ENCODE assay signal across 12 cellular contexts in genomic region chr4:179110356-179110755, GRCh38.
A peak's percentile ranks its signal among the peaks of the same experiment; 100 is the strongest.
DNase-seq lines count a peak whose midpoint lies in the region; ATAC-seq, FAIRE-seq and TF ChIP-seq lines count a peak whose summit lies in the region.
"Had no signal": no experiment of that assay in that cellular context is flagged by ENCODE, and none has a peak within 500 bp of the region (broad histone marks: within the 10 kb centered on the region; RNA-seq: fewer than 3 reads in every experiment).

No MANE protein-coding gene starts in this region.

- H3K4me2 ChIP-seq in astrocyte (ENCODE audit: low read length) = peak overlapping the region; percentile 68

- peaks cover 13% of the 10 kb centered on the region for H3K4me1 ChIP-seq in astrocyte (ENCODE audit: insufficient read depth, low read length)
- H3K4me1 ChIP-seq: parathyroid adenoma had no signal

- H3K27ac ChIP-seq in astrocyte (ENCODE audit: low read depth, low read length) = peak overlapping the region; percentile 75
- H3K27ac ChIP-seq: parathyroid adenoma had no signal

- no peak overlapping the region for H2AFZ ChIP-seq in astrocyte (ENCODE audit: low read depth, low read length)
- H2AFZ ChIP-seq: parathyroid adenoma had no signal

- no peak overlapping the region for H3K4me3 ChIP-seq in astrocyte (ENCODE audit: insufficient read depth, low read depth, low read length)

- no peaks in the 10 kb centered on the region for H3K36me3 ChIP-seq in astrocyte (ENCODE audit: insufficient read depth, low read length)

- no peaks in the 10 kb centered on the region for H3K9me3 ChIP-seq in astrocyte (ENCODE audit: insufficient read depth, low read depth, low read length)

- H4K20me1 ChIP-seq in astrocyte (ENCODE audit: insufficient read depth, low read length) = no peaks in the 10 kb centered on the region

- TF ChIP-seq CTCF in astrocyte (IDR thresholded peaks at IDR 0.05; ENCODE audit: insufficient read depth, low read depth, low read length) (no peak), endothelial cell (IDR thresholded peaks at IDR 0.05; ENCODE audit: unreplicated experiment) (no peak)

- DNase-seq in D341Med (ENCODE audit: low spot score) (peak; percentile 40), M059J (ENCODE audit: low read depth) (peak; percentile 95), astrocyte (ENCODE audit: low read depth) (peak; percentile 99), islet precursor cell (peak; percentile 92), middle frontal gyrus (ENCODE audit: extremely low spot score, low spot score) (no peak), endothelial cell (ENCODE audit: low spot score) (no peak)
- DNase-seq in T-helper 2 cell treated with Interferon-gamma antibody and Interleukin-4, amounts not matched to agents 5 μg/mL and 100 μg/mL, for 36 hours (ENCODE audit: low spot score) = no peak
- DNase-seq: activated CD4-positive, alpha-beta T cell treated with anti-CD3 and anti-CD28 coated beads for 36 hours; activated T-cell treated with anti-CD3 and anti-CD28 coated beads, Interleukin-2, amount 50 U/mL, for 4 hours; NCI-H1105 treated with DMSO at 0.1 percent for 48 hours had no signal

- H3K4me1 Mint-ChIP-seq in astrocyte (ENCODE audit: low read depth, unreplicated experiment) (peaks cover 16% of the 10 kb centered on the region), endothelial cell (ENCODE audit: unreplicated experiment) (no peaks in the 10 kb centered on the region)
- no peaks in the 10 kb centered on the region for H3K4me1 Mint-ChIP-seq in T-helper 2 cell treated with Interferon-gamma antibody and Interleukin-4, amounts not matched to agents 5 μg/mL and 100 μg/mL, for 36 hours (ENCODE audit: low read depth)
- H3K4me1 Mint-ChIP-seq: activated CD4-positive, alpha-beta T cell treated with anti-CD3 and anti-CD28 coated beads for 36 hours had no signal

- H3K27ac Mint-ChIP-seq in astrocyte (ENCODE audit: unreplicated experiment) (peak overlapping the region; percentile 31), endothelial cell (ENCODE audit: unreplicated experiment) (no peak overlapping the region)
- no peak overlapping the region for H3K27ac Mint-ChIP-seq in T-helper 2 cell treated with Interferon-gamma antibody and Interleukin-4, amounts not matched to agents 5 μg/mL and 100 μg/mL, for 36 hours
- H3K27ac Mint-ChIP-seq: activated CD4-positive, alpha-beta T cell treated with anti-CD3 and anti-CD28 coated beads for 36 hours had no signal

- H3K9ac ChIP-seq in astrocyte (ENCODE audit: low read length) = peak overlapping the region; percentile 26
- H3K9ac ChIP-seq: parathyroid adenoma had no signal

- no peaks in the 10 kb centered on the region for H3K79me2 ChIP-seq in astrocyte (ENCODE audit: insufficient read depth, low read length)
- H3K79me2 ChIP-seq: parathyroid adenoma had no signal

- no peak overlapping the region for H3K4me3 Mint-ChIP-seq in astrocyte (ENCODE audit: unreplicated experiment)
- H3K4me3 Mint-ChIP-seq in T-helper 2 cell treated with Interferon-gamma antibody and Interleukin-4, amounts not matched to agents 5 μg/mL and 100 μg/mL, for 36 hours = no peak overlapping the region
- no peak overlapping the region for H3K4me3 Mint-ChIP-seq in endothelial cell (ENCODE audit: unreplicated experiment)
- H3K4me3 Mint-ChIP-seq: activated CD4-positive, alpha-beta T cell treated with anti-CD3 and anti-CD28 coated beads for 36 hours; activated T-cell treated with anti-CD3 and anti-CD28 coated beads, Interleukin-2, amount 50 U/mL, for 4 hours had no signal

- peak; percentile 5 for FAIRE-seq in astrocyte (lab: Jason Lieb, UNC)

- H3K27me3 Mint-ChIP-seq in astrocyte (ENCODE audit: low read depth, unreplicated experiment) (no peaks in the 10 kb centered on the region), endothelial cell (ENCODE audit: unreplicated experiment) (no peaks in the 10 kb centered on the region)
- no peaks in the 10 kb centered on the region for H3K27me3 Mint-ChIP-seq in T-helper 2 cell treated with Interferon-gamma antibody and Interleukin-4, amounts not matched to agents 5 μg/mL and 100 μg/mL, for 36 hours (ENCODE audit: low read depth)
- H3K27me3 Mint-ChIP-seq: activated CD4-positive, alpha-beta T cell treated with anti-CD3 and anti-CD28 coated beads for 36 hours had no signal

- H3K9me3 Mint-ChIP-seq in astrocyte (ENCODE audit: unreplicated experiment) (no peaks in the 10 kb centered on the region), endothelial cell (ENCODE audit: unreplicated experiment) (no peaks in the 10 kb centered on the region)
- peaks cover 29% of the 10 kb centered on the region for H3K9me3 Mint-ChIP-seq in T-helper 2 cell treated with Interferon-gamma antibody and Interleukin-4, amounts not matched to agents 5 μg/mL and 100 μg/mL, for 36 hours

- ATAC-seq in GM19328 (IDR thresholded peaks at IDR 0.05; ENCODE audit: unreplicated experiment) = no peak
- ATAC-seq: activated CD4-positive, alpha-beta T cell treated with anti-CD3 and anti-CD28 coated beads for 36 hours; activated T-cell treated with anti-CD3 and anti-CD28 coated beads, Interleukin-2, amount 50 U/mL, for 4 hours had no signal

- H3K36me3 Mint-ChIP-seq in astrocyte (ENCODE audit: low read depth, unreplicated experiment) (no peaks in the 10 kb centered on the region), endothelial cell (ENCODE audit: low read depth, unreplicated experiment) (no peaks in the 10 kb centered on the region)
- no peaks in the 10 kb centered on the region for H3K36me3 Mint-ChIP-seq in T-helper 2 cell treated with Interferon-gamma antibody and Interleukin-4, amounts not matched to agents 5 μg/mL and 100 μg/mL, for 36 hours (ENCODE audit: low read depth)

- no peaks in the 10 kb centered on the region for H3K27me3 ChIP-seq in astrocyte (ENCODE audit: insufficient read depth, low read length)

Comparison
In these comparisons a context has a peak if more than half of its experiments do, and no peak if none do; other contexts are left out.
1. DNase-seq: peak in D341Med (single experiment), M059J (single experiment), astrocyte (single experiment) and islet precursor cell (single experiment); none in middle frontal gyrus (single experiment), T-helper 2 cell treated with Interferon-gamma antibody and Interleukin-4, amounts not matched to agents 5 μg/mL and 100 μg/mL, for 36 hours (single experiment) and endothelial cell (single experiment).